Comparison of ENCODE assay signal across 16 cellular contexts in the genomic region with DNA sequence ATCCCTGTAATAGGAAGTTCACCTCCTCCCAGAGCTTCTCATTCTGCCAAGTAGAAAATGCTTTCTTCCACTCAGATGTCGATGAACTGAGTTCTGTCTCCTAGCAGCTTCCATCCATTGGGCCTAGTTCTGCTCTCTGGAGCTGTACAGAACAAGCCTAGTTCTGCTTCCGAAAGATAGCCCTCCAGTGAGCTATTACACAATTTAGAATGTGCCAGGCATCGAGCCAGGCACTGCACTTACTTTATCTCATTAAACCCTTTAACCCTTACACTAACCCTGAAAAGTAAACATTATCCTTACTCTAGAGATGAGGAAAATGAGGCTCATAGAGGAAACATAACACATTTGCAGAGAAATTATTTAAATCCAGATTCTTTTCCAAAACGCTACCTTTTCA. TPM values are rescaled to one million over a fixed set of nuclear protein-coding genes. Genes with fewer than 3 reads are reported as not detected.
A peak's percentile ranks its signal among the peaks of the same experiment; 100 is the strongest.
DNase-seq lines count a peak whose midpoint lies in the region; ATAC-seq, FAIRE-seq and TF ChIP-seq lines count a peak whose summit lies in the region.
"Had no signal": no experiment of that assay in that cellular context is flagged by ENCODE, and none has a peak within 500 bp of the region (broad histone marks: within the 10 kb centered on the region; RNA-seq: fewer than 3 reads in every experiment).

No MANE protein-coding gene starts in this region.

- no peaks in the 10 kb centered on the region for H3K36me3 ChIP-seq in adrenal gland (replicated peaks in 1 of 2)
- H3K36me3 ChIP-seq: tibial artery had no signal

- H3K27me3 ChIP-seq in adrenal gland: no peaks in the 10 kb centered on the region
- H3K27me3 ChIP-seq: tibial artery had no signal

- POLR2A ChIA-PET in RWPE1 (lab: Yijun Ruan, JAX; ENCODE audit: low non-redundant PET): no interaction called here

- TF ChIP-seq POLR2A in adrenal gland (IDR thresholded peaks at IDR 0.05): no peak
- no peak for TF ChIP-seq POLR2A in GM12892 (IDR thresholded peaks at IDR 0.05; ENCODE audit: low read depth, low read length)

- FAIRE-seq in GM12892 (lab: Jason Lieb, UNC): no peak
- FAIRE-seq: GM18507, kidney, RCC 7860 had no signal

- intact Hi-C loops in adrenal gland (cut with DNase I): no loop called here
- intact Hi-C loops in left colon (cut with DNase I, micrococcal nuclease): no loop called here

- no peak overlapping the region for H3K4me3 Mint-ChIP-seq in stimulated activated effector memory CD8-positive, alpha-beta T cell treated with anti-CD3 and anti-CD28 coated beads, Interleukin-12 subunit alpha, Interleukin-12 subunit beta, amount 100 ng/mL, for 72 hours

- H3K4me1 Mint-ChIP-seq in stimulated activated effector memory CD8-positive, alpha-beta T cell treated with anti-CD3 and anti-CD28 coated beads, Interleukin-12 subunit alpha, Interleukin-12 subunit beta, amount 100 ng/mL, for 72 hours: peaks cover 9% of the 10 kb centered on the region

- peaks cover 0 to 18% of the 10 kb centered on the region in 2 donors for H3K4me1 ChIP-seq in adrenal gland (replicated peaks in 1 of 2)
- H3K4me1 ChIP-seq: tibial artery had no signal

- peak overlapping the region; percentile 67 for H3K27ac Mint-ChIP-seq in stimulated activated effector memory CD8-positive, alpha-beta T cell treated with anti-CD3 and anti-CD28 coated beads, Interleukin-12 subunit alpha, Interleukin-12 subunit beta, amount 100 ng/mL, for 72 hours

- no peak overlapping the region for H3K4me3 ChIP-seq in adrenal gland
- H3K4me3 ChIP-seq: tibial artery had no signal

- CTCF ChIA-PET in RWPE1 (lab: Yijun Ruan, JAX): no interaction called here

- no peaks in the 10 kb centered on the region for H3K9me3 ChIP-seq in adrenal gland (replicated peaks in 1 of 3)
- H3K9me3 ChIP-seq: tibial artery had no signal

- TF ChIP-seq CTCF in adrenal gland (IDR thresholded peaks at IDR 0.05) (no peak), RWPE1 (conservative IDR thresholded peaks at IDR 0.05; ENCODE audit: low read depth) (no peak)

- DNase-seq in activated effector memory CD4-positive, alpha-beta T cell treated with anti-CD3 and anti-CD28 coated beads, Interleukin-2, amount 50 U/mL, for 16 hours: peak; percentile 30
- DNase-seq in activated effector memory CD4-positive, alpha-beta T cell treated with Interleukin-2 at 50 U/mL for 16 hours: no peak
- DNase-seq in adrenal gland (peak in 6 of 7 donors; percentile 41 to 84 (median 54)), left colon (no peak), GM12892 (ENCODE audit: insufficient read length) (no peak), HuH-7.5 (ENCODE audit: low spot score) (no peak), RWPE1 (ENCODE audit: low spot score) (no peak)
- DNase-seq in stimulated activated effector memory CD8-positive, alpha-beta T cell treated with anti-CD3 and anti-CD28 coated beads, Interleukin-12 subunit alpha, Interleukin-12 subunit beta, amount 100 ng/mL, for 72 hours (ENCODE audit: low spot score in 2 of 2): no peak
- DNase-seq: activated T-cell treated with anti-CD3 and anti-CD28 coated beads for 4 hours, kidney, NCI-H187 treated with DMSO at 0.1 percent for 48 hours had no signal

- 34 to 64% (median 42%) methylated on average over 4 of the region's 4 CpGs for WGBS in adrenal gland, 4 donors

- no peaks in the 10 kb centered on the region for H3K9me3 Mint-ChIP-seq in stimulated activated effector memory CD8-positive, alpha-beta T cell treated with anti-CD3 and anti-CD28 coated beads, Interleukin-12 subunit alpha, Interleukin-12 subunit beta, amount 100 ng/mL, for 72 hours

- no peaks in the 10 kb centered on the region for H3K36me3 Mint-ChIP-seq in stimulated activated effector memory CD8-positive, alpha-beta T cell treated with anti-CD3 and anti-CD28 coated beads, Interleukin-12 subunit alpha, Interleukin-12 subunit beta, amount 100 ng/mL, for 72 hours

- H3K27ac ChIP-seq in adrenal gland (peak overlapping the region in 2 of 5 donors; percentile 48 to 61), RWPE1 (no peak overlapping the region)
- H3K27ac ChIP-seq: tibial artery had no signal

- ATAC-seq in left colon: peak; percentile 46
- ATAC-seq in stimulated activated effector memory CD8-positive, alpha-beta T cell treated with anti-CD3 and anti-CD28 coated beads, Interleukin-12 subunit alpha, Interleukin-12 subunit beta, amount 100 ng/mL, for 72 hours: no peak

RNA-seq across cellular contexts. Expression of gene COA7, which starts 20.7 kb away (rescaled TPM):
- total RNA-seq in adrenal gland (10 to 100 TPM in 7 of 8 donors, 1 to 10 TPM in 1; 8.1 to 34.5 (median 13.8) TPM), left colon (10 to 100 TPM; 21.3 to 28.1 TPM)
- polyA plus RNA-seq in adrenal gland: 10 to 100 TPM in 1 of 3 donors, 1 to 10 TPM in 2; 3.1 to 18.0 (median 4.3) TPM
- polyA plus RNA-seq in GM12892 (2012; ENCODE audit: missing spikeins): 15.2 TPM

RNA-seq across cellular contexts. Expression of gene SHISAL2A, which starts 44.4 kb away (rescaled TPM):
- under 1 TPM in 5 of 8 donors, not detected in 3; 0.40 to 0.79 (median 0.55) TPM for total RNA-seq in adrenal gland
- 1 to 10 TPM in 1 of 3 donors, under 1 TPM in 2; 0.20 to 1.9 (median 0.57) TPM for polyA plus RNA-seq in adrenal gland
- total RNA-seq in left colon: under 1 TPM; 0.34 to 0.45 TPM
- polyA plus RNA-seq in GM12892 (2012; ENCODE audit: missing spikeins): 0.59 TPM
- total RNA-seq: cerebellum, pulmonary artery endothelial cell had no signal

RNA-seq across cellular contexts. Expression of gene ZYG11B, which starts 48.8 kb away (rescaled TPM):
- total RNA-seq in adrenal gland (10 to 100 TPM; 34.7 to 63.5 (median 46.6) TPM), left colon (10 to 100 TPM; 29.0 to 30.3 TPM)
- 10 to 100 TPM in 2 of 3 donors, 1 to 10 TPM in 1; 4.5 to 22.4 (median 11.7) TPM for polyA plus RNA-seq in adrenal gland
- 6.0 TPM for polyA plus RNA-seq in GM12892 (2012; ENCODE audit: missing spikeins)

Comparison
In these comparisons a context has a peak if more than half of its experiments do, and no peak if none do; other contexts are left out.
1. DNase-seq: peak in activated effector memory CD4-positive, alpha-beta T cell treated with anti-CD3 and anti-CD28 coated beads, Interleukin-2, amount 50 U/mL, for 16 hours (single experiment) and adrenal gland (6 of 7); none in activated effector memory CD4-positive, alpha-beta T cell treated with Interleukin-2 at 50 U/mL for 16 hours (single experiment), left colon (0 of 2), stimulated activated effector memory CD8-positive, alpha-beta T cell treated with anti-CD3 and anti-CD28 coated beads, Interleukin-12 subunit alpha, Interleukin-12 subunit beta, amount 100 ng/mL, for 72 hours (0 of 2), GM12892 (single experiment), HuH-7.5 (single experiment) and RWPE1 (single experiment).